ENCODE assay signal across 8 cellular contexts in the genomic region with DNA sequence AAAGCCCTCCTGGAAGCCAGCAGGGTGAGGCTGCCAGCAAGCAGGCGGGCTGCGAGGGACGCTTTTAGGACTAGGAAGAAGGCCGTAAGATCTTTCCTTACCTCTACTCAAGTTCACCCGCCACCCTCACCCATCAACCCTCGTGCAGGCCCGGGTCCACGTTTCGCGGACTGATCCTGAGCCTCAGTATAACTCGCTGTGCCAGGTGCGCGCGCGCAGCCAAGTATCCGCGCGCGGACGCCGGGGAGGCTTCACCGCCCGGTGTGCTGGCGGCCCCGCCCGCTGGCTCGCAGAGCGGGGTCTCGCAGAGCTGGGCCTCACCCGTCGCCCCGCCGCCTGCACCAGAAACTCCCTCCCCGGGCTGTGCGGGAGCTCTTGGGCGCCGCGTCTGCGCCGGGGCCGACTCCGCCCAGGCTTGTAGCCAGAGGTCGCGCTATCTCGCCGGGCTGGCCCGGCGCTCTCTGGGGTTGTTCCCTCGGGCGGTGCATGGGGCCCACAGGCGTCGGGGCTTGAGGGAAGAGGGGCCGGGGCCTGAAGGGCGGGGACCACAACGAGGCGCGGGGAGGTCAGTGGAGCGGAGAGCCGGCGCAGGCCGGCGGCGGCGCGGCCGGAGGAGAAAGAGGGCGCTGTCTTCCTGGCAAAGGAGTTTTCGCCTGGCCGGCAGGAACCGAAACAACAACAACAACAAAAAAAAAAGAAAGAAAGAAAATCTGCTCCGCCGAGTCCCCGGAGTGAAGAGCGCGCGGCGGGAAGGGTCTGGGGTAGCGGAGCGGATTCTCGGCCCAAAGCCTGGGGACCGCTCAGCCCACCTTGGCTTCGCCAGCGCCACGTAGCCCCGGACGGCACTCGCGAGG. TPM values are rescaled to one million over a fixed set of nuclear protein-coding genes. Genes with fewer than 3 reads are reported as not detected.
DNase-seq lines count a peak whose midpoint lies in the region; ATAC-seq, FAIRE-seq and TF ChIP-seq lines count a peak whose summit lies in the region.

No MANE protein-coding gene starts in this region.

- no peaks in the 10 kb centered on the region for H3K9me3 ChIP-seq in body of pancreas
- H3K9me3 ChIP-seq in keratinocyte (ENCODE audit: control insufficient read depth, low read depth, low read length), result no peaks in the 10 kb centered on the region

- H3K27me3 Mint-ChIP-seq in stimulated activated naive B cell treated with anti-CD40 and anti-IgM and Interleukin-4, amounts not matched to agents 10 μg/mL and 1 μg/mL and 100 μg/mL, for 72 hours, result peaks cover 65 to 86% of the 10 kb centered on the region in 2 donors

- H3K9me1 ChIP-seq in keratinocyte (ENCODE audit: control insufficient read depth, extremely low read depth, insufficient read depth, low read length), result no peaks in the 10 kb centered on the region

- no peak for FAIRE-seq in keratinocyte (lab: Jason Lieb, UNC)

- dilution Hi-C loops in keratinocyte (cut with MboI; ENCODE audit: extremely low pct_ligation_motif_present, low sequenced_read_pairs), result no loop called here

- peak overlapping the region; percentile 91 for H3K4me2 ChIP-seq in keratinocyte (ENCODE audit: control insufficient read depth, extremely low read depth, insufficient read depth, low read depth, low read length)

- H3K36me3 Mint-ChIP-seq in stimulated activated naive B cell treated with anti-CD40 and anti-IgM and Interleukin-4, amounts not matched to agents 10 μg/mL and 1 μg/mL and 100 μg/mL, for 72 hours, result peaks cover 10 to 20% of the 10 kb centered on the region in 2 donors

- peak in 1 of 3 donors; percentile 26 for TF ChIP-seq POLR2A in body of pancreas (IDR thresholded peaks at IDR 0.05)

- H3K4me1 Mint-ChIP-seq in stimulated activated naive B cell treated with anti-CD40 and anti-IgM and Interleukin-4, amounts not matched to agents 10 μg/mL and 1 μg/mL and 100 μg/mL, for 72 hours, result peaks cover 29 to 54% of the 10 kb centered on the region in 2 donors

- H3K36me3 ChIP-seq in body of pancreas (replicated peaks in 1 of 2; ENCODE audit: insufficient read depth in 1 of 2, low read depth in 2 of 2) (no peaks in the 10 kb centered on the region), keratinocyte (ENCODE audit: control insufficient read depth in 2 of 2, extremely low read depth in 1 of 2, insufficient read depth in 2 of 2, low read length in 2 of 2) (no peaks in the 10 kb centered on the region)

- peak overlapping the region; percentile 61 for H3K9ac ChIP-seq in keratinocyte (ENCODE audit: control insufficient read depth, extremely low read depth, insufficient read depth, low read length)

- intact Hi-C loops in body of pancreas (cut with DNase I), result no loop called here

- DNase-seq in DMS79 treated with DMSO at 0.1 percent for 48 hours (lab: John Stamatoyannopoulos, UW), result peak; percentile 86
- peak; percentile 42 for DNase-seq in NCI-H774 (lab: John Stamatoyannopoulos, UW)
- peak; percentile 36 to 63 (median 44) for DNase-seq in body of pancreas
- no peak for DNase-seq in keratinocyte (ENCODE audit: low read depth, low spot score)
- DNase-seq in stimulated activated naive B cell treated with anti-CD40 and anti-IgM and Interleukin-4, amounts not matched to agents 10 μg/mL and 1 μg/mL and 100 μg/mL, for 72 hours, result peak; percentile 62
- DNase-seq in T-helper 9 cell, result no peak

- H3K27ac ChIP-seq in body of pancreas (no peak overlapping the region), keratinocyte (ENCODE audit: control insufficient read depth, insufficient read depth, low read length) (no peak overlapping the region)

- peaks cover 38% of the 10 kb centered on the region for H3K4me1 ChIP-seq in body of pancreas
- H3K4me1 ChIP-seq in keratinocyte (ENCODE audit: control insufficient read depth, extremely low read depth, insufficient read depth, low read length), result peaks cover 11% of the 10 kb centered on the region

- no peaks in the 10 kb centered on the region for H3K79me2 ChIP-seq in keratinocyte (ENCODE audit: control insufficient read depth, insufficient read depth, low read length)

- H3K4me3 ChIP-seq in body of pancreas, result peak overlapping the region; percentile 67 to 76
- H3K4me3 ChIP-seq in keratinocyte (ENCODE audit: control insufficient read depth in 2 of 3, extremely low read depth in 1 of 3, insufficient read depth in 2 of 3, low read depth in 1 of 3, low read length in 3 of 3), result peak overlapping the region; percentile 53 to 78 (median 74)

- peak overlapping the region; percentile 92 for H2AFZ ChIP-seq in keratinocyte (ENCODE audit: control insufficient read depth, low read length)

- peak overlapping the region; percentile 54 for H3K27ac Mint-ChIP-seq in stimulated activated naive B cell treated with anti-CD40 and anti-IgM and Interleukin-4, amounts not matched to agents 10 μg/mL and 1 μg/mL and 100 μg/mL, for 72 hours

- H4K20me1 ChIP-seq in keratinocyte (ENCODE audit: control insufficient read depth, extremely low read depth, insufficient read depth, low read length), result no peaks in the 10 kb centered on the region

- 0 to 1% methylated on average over 33 to 87 of the region's 88 CpGs for WGBS in body of pancreas, 2 donors

- peaks cover 12 to 17% of the 10 kb centered on the region in 2 donors for H3K9me3 Mint-ChIP-seq in stimulated activated naive B cell treated with anti-CD40 and anti-IgM and Interleukin-4, amounts not matched to agents 10 μg/mL and 1 μg/mL and 100 μg/mL, for 72 hours

- TF ChIP-seq CTCF in body of pancreas (IDR thresholded peaks at IDR 0.05) (peak in 6 of 7 experiments; percentile 28 to 52 (median 38)), keratinocyte (optimal IDR thresholded peaks at IDR 0.05 in 1 of 3, IDR thresholded peaks at IDR 0.05 in 1 of 3, conservative IDR thresholded peaks at IDR 0.05 in 1 of 3; ENCODE audit: extremely low read depth in 1 of 3, insufficient read depth in 2 of 3, low read length in 3 of 3) (peak in 2 of 3 experiments; percentile 60 to 67)

- ATAC-seq in GM19324 (IDR thresholded peaks at IDR 0.05; ENCODE audit: low FRiP score, unreplicated experiment), result peak; percentile 93
- ATAC-seq in HG03175 (IDR thresholded peaks at IDR 0.05; ENCODE audit: unreplicated experiment), result peak; percentile 83
- peak; percentile 78 for ATAC-seq in body of pancreas
- peak; percentile 90 for ATAC-seq in stimulated activated naive B cell treated with anti-CD40 and anti-IgM and Interleukin-4, amounts not matched to agents 10 μg/mL and 1 μg/mL and 100 μg/mL, for 72 hours (replicated peaks)

- peak overlapping the region; percentile 88 to 91 for H3K4me3 Mint-ChIP-seq in stimulated activated naive B cell treated with anti-CD40 and anti-IgM and Interleukin-4, amounts not matched to agents 10 μg/mL and 1 μg/mL and 100 μg/mL, for 72 hours

- peaks cover 5 to 36% of the 10 kb centered on the region in 2 donors for H3K27me3 ChIP-seq in body of pancreas
- peaks cover 66% of the 10 kb centered on the region for H3K27me3 ChIP-seq in keratinocyte (ENCODE audit: control insufficient read depth, extremely low read depth, insufficient read depth, low read length)

RNA-seq across cellular contexts. Expression of a gene that starts 7.7 kb away (rescaled TPM):
- under 1 TPM in 1 of 2 donors, not detected in 1; 0.33 TPM for total RNA-seq in body of pancreas
- 0.01 to 0.04 TPM in 2 of 3 replicates, not detected in the other for polyA plus RNA-seq in keratinocyte
- not detected for polyA plus RNA-seq in keratinocyte (2011; ENCODE audit: low read depth)
- polyA plus RNA-seq in keratinocyte (2011; cell fraction: cytosol; rRNA removed), result 0.04 TPM in 1 of 2 replicates, not detected in the other
- polyA plus RNA-seq in keratinocyte (2011; cell fraction: nucleus; rRNA removed), result not detected in 2 replicates
- polyA plus RNA-seq in keratinocyte (2012; ENCODE audit: low replicate concordance), result 0.05 TPM in 1 of 2 replicates, not detected in the other
- not detected in 3 replicates for polyA minus RNA-seq in keratinocyte
- not detected for polyA minus RNA-seq in keratinocyte (2011; cell fraction: cytosol; rRNA and poly(A)+ RNA removed)
- polyA minus RNA-seq in keratinocyte (2011; cell fraction: nucleus; rRNA and poly(A)+ RNA removed), result not detected in 2 replicates

Comparison
In these comparisons a context has a peak if more than half of its experiments do, and no peak if none do; other contexts are left out.
1. DNase-seq: peak in DMS79 treated with DMSO at 0.1 percent for 48 hours (single experiment), NCI-H774 (single experiment), body of pancreas (4 of 4) and stimulated activated naive B cell treated with anti-CD40 and anti-IgM and Interleukin-4, amounts not matched to agents 10 μg/mL and 1 μg/mL and 100 μg/mL, for 72 hours (single experiment); none in keratinocyte (single experiment) and T-helper 9 cell (single experiment).
2. Peak in every context shown above with its lines, with median percentiles within 50 percentile points of each other: ATAC-seq.